ENCODE assay signal across 1 cellular context in the genomic region with DNA sequence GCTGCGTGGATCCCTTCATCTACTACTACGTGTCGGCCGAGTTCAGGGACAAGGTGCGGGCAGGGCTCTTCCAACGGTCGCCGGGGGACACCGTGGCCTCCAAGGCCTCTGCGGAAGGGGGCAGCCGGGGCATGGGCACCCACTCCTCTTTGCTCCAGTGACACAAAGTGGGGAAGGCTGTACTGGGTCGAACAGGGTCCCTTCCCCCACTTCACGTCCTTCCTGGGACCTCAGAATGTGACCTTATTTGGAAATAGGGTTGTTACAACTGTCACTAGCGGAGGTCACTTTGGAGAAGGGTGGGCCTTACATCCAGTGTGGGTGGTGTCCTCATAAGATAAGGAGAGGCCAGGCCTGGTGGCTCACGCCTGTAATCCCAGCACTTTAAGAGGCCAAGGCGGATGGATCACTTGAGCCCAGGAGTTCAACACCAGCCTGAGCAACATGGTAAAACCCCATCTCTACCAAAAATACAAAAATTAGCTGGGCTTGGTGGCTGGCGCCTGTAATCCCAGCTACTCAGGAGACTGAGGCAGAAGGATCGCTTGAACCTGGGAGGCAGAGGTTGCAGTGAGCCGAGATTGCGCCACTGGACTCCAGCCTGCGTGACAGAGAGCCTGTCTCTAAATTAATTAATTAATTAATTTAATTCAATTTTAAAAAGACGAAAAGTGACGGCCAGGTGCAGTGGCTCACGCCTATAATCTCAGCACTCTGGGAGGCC.
A peak's percentile ranks its signal among the peaks of the same experiment; 100 is the strongest.
TF ChIP-seq lines count a peak whose summit lies in the region.

No MANE protein-coding gene starts in this region.

TF ChIP-seq in K562, 482 proteins besides CTCF, POLR2A, EP300 and RAD21 (continued from another document and continues in another):
- TF ChIP-seq, protein P1, sequence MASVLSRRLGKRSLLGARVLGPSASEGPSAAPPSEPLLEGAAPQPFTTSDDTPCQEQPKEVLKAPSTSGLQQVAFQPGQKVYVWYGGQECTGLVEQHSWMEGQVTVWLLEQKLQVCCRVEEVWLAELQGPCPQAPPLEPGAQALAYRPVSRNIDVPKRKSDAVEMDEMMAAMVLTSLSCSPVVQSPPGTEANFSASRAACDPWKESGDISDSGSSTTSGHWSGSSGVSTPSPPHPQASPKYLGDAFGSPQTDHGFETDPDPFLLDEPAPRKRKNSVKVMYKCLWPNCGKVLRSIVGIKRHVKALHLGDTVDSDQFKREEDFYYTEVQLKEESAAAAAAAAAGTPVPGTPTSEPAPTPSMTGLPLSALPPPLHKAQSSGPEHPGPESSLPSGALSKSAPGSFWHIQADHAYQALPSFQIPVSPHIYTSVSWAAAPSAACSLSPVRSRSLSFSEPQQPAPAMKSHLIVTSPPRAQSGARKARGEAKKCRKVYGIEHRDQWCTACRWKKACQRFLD (CRISPR knock-in tag; IDR thresholded peaks at IDR 0.05): peak; percentile 49; the same call in 1 of the 2 replicates
- TF ChIP-seq BRD4 (IDR thresholded peaks at IDR 0.05) (0 out of 2 replicates have a peak, but pooled peaks have one; percentile 27), SAFB2 (IDR thresholded peaks at IDR 0.05; ENCODE audit: borderline replicate concordance, low read depth, low read length, severe bottlenecking) (no peak), RBFOX2 (IDR thresholded peaks at IDR 0.05; ENCODE audit: low read depth, low read length) (no peak), FOSL1 (tag; conservative IDR thresholded peaks at IDR 0.05) (0 out of 2 replicates have a peak, but pooled peaks have one; percentile 26), HIVEP1 (CRISPR knock-in tag; IDR thresholded peaks at IDR 0.05) (no peak), ELK3 (CRISPR knock-in tag; IDR thresholded peaks at IDR 0.05) (no peak), HMG20B (CRISPR knock-in tag; IDR thresholded peaks at IDR 0.05) (no peak), WHSC1 (IDR thresholded peaks at IDR 0.05; ENCODE audit: low read length) (no peak), ID3 (CRISPR knock-in tag; IDR thresholded peaks at IDR 0.05) (no peak), ID3 (tag; IDR thresholded peaks at IDR 0.05) (0 out of 2 replicates have a peak, but pooled peaks have one; percentile 5), FUS (optimal IDR thresholded peaks at IDR 0.05; ENCODE audit: low read depth, low read length) (no peak), NFXL1 (CRISPR knock-in tag; IDR thresholded peaks at IDR 0.05) (no peak; the same call in 1 of the 2 replicates), CTBP1 (IDR thresholded peaks at IDR 0.05; ENCODE audit: borderline replicate concordance) (no peak), IFI16 (CRISPR knock-in tag; IDR thresholded peaks at IDR 0.05) (no peak), ZFP36 (IDR thresholded peaks at IDR 0.05; ENCODE audit: low read depth, low read length, partially characterized antibody) (no peak), ZNF445 (CRISPR knock-in tag; IDR thresholded peaks at IDR 0.05; ENCODE audit: low read depth) (no peak), CCNT2 (IDR thresholded peaks at IDR 0.05; ENCODE audit: borderline replicate concordance, extremely low read depth, insufficient read length, low read depth, low read length) (no peak), ZNF232 (CRISPR knock-in tag; IDR thresholded peaks at IDR 0.05) (no peak), ZNF263 (CRISPR knock-in tag; IDR thresholded peaks at IDR 0.05; ENCODE audit: borderline replicate concordance) (no peak), TOE1 (IDR thresholded peaks at IDR 0.05; ENCODE audit: borderline replicate concordance) (peak; percentile 35; the same call in 1 of the 2 replicates), TOE1 (CRISPR knock-in tag; IDR thresholded peaks at IDR 0.05; ENCODE audit: borderline replicate concordance, low read depth) (no peak; the same call in 1 of the 2 replicates), MCM3 (IDR thresholded peaks at IDR 0.05) (no peak), SP1 (CRISPR knock-in tag; IDR thresholded peaks at IDR 0.05) (0 out of 2 replicates have a peak, but pooled peaks have one; percentile 14), NCOA1 (IDR thresholded peaks at IDR 0.05; ENCODE audit: low read depth) (peak; percentile 72; the same call in 1 of the 2 replicates), ZNF407 (IDR thresholded peaks at IDR 0.05; ENCODE audit: low read depth) (no peak), SMARCE1 (IDR thresholded peaks at IDR 0.05) (no peak; the same call in 1 of the 2 replicates), ZC3H4 (CRISPR knock-in tag; IDR thresholded peaks at IDR 0.05; ENCODE audit: borderline replicate concordance) (no peak), SMARCC2 (IDR thresholded peaks at IDR 0.05; ENCODE audit: low read depth) (no peak; the same call in 1 of the 2 replicates), TEAD2 (tag; IDR thresholded peaks at IDR 0.05) (no peak), CEBPG (CRISPR knock-in tag; IDR thresholded peaks at IDR 0.05) (no peak), CEBPG (tag; conservative IDR thresholded peaks at IDR 0.05 in 1 of 2, IDR thresholded peaks at IDR 0.05 in 1 of 2) (no peak; a peak in 1 of 4 replicates)
- TF ChIP-seq, protein P2, sequence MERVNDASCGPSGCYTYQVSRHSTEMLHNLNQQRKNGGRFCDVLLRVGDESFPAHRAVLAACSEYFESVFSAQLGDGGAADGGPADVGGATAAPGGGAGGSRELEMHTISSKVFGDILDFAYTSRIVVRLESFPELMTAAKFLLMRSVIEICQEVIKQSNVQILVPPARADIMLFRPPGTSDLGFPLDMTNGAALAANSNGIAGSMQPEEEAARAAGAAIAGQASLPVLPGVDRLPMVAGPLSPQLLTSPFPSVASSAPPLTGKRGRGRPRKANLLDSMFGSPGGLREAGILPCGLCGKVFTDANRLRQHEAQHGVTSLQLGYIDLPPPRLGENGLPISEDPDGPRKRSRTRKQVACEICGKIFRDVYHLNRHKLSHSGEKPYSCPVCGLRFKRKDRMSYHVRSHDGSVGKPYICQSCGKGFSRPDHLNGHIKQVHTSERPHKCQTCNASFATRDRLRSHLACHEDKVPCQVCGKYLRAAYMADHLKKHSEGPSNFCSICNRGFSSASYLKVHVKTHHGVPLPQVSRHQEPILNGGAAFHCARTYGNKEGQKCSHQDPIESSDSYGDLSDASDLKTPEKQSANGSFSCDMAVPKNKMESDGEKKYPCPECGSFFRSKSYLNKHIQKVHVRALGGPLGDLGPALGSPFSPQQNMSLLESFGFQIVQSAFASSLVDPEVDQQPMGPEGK (CRISPR knock-in tag; IDR thresholded peaks at IDR 0.05; ENCODE audit: borderline replicate concordance): no peak
- TF ChIP-seq, protein P3, sequence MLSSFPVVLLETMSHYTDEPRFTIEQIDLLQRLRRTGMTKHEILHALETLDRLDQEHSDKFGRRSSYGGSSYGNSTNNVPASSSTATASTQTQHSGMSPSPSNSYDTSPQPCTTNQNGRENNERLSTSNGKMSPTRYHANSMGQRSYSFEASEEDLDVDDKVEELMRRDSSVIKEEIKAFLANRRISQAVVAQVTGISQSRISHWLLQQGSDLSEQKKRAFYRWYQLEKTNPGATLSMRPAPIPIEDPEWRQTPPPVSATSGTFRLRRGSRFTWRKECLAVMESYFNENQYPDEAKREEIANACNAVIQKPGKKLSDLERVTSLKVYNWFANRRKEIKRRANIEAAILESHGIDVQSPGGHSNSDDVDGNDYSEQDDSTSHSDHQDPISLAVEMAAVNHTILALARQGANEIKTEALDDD (IDR thresholded peaks at IDR 0.05): no peak; the same call in 1 of the 2 replicates
- TF ChIP-seq, protein P4, sequence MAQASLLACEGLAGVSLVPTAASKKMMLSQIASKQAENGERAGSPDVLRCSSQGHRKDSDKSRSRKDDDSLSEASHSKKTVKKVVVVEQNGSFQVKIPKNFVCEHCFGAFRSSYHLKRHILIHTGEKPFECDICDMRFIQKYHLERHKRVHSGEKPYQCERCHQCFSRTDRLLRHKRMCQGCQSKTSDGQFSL (CRISPR knock-in tag; IDR thresholded peaks at IDR 0.05): no peak
- TF ChIP-seq, protein P4 (tag; IDR thresholded peaks at IDR 0.05): 0 out of 4 replicates have a peak, but pooled peaks of 1 of the 2 experiments have one; percentile 8
- TF ChIP-seq, protein P5, sequence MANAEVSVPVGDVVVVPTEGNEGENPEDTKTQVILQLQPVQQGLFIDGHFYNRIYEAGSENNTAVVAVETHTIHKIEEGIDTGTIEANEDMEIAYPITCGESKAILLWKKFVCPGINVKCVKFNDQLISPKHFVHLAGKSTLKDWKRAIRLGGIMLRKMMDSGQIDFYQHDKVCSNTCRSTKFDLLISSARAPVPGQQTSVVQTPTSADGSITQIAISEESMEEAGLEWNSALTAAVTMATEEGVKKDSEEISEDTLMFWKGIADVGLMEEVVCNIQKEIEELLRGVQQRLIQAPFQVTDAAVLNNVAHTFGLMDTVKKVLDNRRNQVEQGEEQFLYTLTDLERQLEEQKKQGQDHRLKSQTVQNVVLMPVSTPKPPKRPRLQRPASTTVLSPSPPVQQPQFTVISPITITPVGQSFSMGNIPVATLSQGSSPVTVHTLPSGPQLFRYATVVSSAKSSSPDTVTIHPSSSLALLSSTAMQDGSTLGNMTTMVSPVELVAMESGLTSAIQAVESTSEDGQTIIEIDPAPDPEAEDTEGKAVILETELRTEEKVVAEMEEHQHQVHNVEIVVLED (CRISPR knock-in tag; IDR thresholded peaks at IDR 0.05): no peak
- TF ChIP-seq, protein P6, sequence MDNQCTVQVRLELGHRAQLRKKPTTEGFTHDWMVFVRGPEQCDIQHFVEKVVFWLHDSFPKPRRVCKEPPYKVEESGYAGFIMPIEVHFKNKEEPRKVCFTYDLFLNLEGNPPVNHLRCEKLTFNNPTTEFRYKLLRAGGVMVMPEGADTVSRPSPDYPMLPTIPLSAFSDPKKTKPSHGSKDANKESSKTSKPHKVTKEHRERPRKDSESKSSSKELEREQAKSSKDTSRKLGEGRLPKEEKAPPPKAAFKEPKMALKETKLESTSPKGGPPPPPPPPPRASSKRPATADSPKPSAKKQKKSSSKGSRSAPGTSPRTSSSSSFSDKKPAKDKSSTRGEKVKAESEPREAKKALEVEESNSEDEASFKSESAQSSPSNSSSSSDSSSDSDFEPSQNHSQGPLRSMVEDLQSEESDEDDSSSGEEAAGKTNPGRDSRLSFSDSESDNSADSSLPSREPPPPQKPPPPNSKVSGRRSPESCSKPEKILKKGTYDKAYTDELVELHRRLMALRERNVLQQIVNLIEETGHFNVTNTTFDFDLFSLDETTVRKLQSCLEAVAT (IDR thresholded peaks at IDR 0.05): peak in 1 of 2 experiments; percentile 13; a peak in 1 of 4 replicates
